Comparison of ENCODE assay signal across 1 cellular context in the genomic region with DNA sequence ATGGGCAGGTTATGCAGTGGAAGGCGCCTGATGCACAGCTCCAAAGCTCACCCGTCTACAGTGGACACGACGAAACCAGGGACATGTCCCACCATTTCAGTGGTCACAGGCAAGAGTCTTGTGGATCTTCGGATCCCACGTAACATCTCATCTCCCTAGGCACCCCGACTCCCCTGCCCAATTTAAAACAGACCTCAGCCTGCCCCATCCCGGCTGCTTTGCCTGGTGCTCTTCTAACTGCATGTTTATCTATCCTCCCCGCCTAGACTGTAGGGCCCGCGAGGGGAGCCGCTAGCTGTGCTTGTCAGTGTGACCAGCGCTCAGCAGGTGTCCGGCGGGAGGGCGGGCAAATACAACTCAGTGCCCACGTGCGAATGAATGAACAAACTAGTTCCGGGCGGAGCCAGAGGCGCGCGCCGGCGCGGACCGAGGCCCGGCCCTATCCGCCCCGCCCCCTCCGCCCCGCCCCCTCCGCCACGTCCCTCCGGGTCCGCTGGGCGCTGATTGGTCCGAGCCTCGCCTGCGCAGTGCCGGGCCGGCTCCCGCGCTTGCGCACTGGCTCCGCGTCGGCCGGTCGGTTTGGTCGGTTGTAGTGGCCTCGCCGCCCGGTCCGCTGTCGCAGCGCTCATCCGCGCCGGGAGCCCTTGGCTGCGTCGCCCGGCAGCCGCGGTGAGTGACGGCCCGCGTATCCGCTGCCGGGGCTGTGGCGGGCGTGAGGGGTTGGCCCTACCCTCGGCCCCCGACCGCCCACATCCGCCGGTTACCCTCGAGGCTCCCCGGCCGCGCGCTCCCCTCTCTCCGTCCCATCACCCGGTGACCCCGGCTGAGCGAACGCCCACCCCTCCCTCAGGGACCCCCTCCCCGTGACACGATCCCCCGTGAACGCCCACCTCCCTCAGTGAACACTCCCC.
TF ChIP-seq lines count a peak whose summit lies in the region.

No MANE protein-coding gene starts in this region.

TF ChIP-seq in WTC11, 78 proteins besides CTCF, POLR2A, EP300 and RAD21 (continued from another document and continues in another):
- TF ChIP-seq, protein P1, sequence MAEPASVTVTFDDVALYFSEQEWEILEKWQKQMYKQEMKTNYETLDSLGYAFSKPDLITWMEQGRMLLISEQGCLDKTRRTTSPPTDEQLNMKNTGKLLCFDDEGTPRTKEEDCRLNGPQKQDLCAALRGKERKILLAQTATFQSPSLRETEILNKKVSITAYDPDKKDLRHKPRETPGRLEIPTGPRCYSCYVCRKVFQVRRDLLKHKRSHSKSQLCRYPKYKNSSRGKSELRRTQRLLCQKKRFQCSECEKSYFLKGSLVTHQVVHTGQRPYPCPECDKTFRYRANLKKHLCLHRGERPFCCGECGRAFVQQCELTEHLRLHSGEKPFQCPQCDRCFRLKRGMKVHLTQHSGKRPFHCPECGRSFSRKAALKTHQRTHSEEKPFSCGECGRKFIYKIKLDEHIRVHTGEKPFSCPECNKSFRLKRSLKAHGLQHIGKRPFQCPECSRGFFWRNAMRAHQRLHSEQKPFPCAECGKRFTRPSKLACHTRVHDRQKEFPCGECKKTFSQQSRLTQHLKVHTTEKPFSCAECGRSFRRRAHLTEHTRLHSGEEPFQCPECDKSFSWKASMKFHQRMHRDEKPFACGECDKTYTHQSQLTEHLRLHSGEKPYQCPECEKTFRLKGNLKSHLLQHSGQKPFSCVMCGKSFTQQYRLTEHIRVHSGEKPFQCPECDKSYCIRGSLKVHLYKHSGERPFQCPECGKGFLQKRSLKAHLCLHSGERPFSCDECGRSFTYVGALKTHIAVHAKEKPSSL (CRISPR knock-in tag; conservative IDR thresholded peaks at IDR 0.05), result no peak
- TF ChIP-seq EMX1 (CRISPR knock-in tag; IDR thresholded peaks at IDR 0.05) (no peak), NFATC4 (CRISPR knock-in tag; IDR thresholded peaks at IDR 0.05) (no peak), SMAD3 (CRISPR knock-in tag; IDR thresholded peaks at IDR 0.05; ENCODE audit: borderline replicate concordance) (peak; percentile 52; the same call in 1 of the 2 replicates), TEAD4 (CRISPR knock-in tag; IDR thresholded peaks at IDR 0.05) (no peak), NR2C2 (CRISPR knock-in tag; IDR thresholded peaks at IDR 0.05) (no peak), ZNF232 (CRISPR knock-in tag; IDR thresholded peaks at IDR 0.05) (0 out of 2 replicates have a peak, but pooled peaks have one; percentile 52), ZNF121 (CRISPR knock-in tag; IDR thresholded peaks at IDR 0.05) (no peak), ELF4 (CRISPR knock-in tag; IDR thresholded peaks at IDR 0.05; ENCODE audit: low read depth) (0 out of 2 replicates have a peak, but pooled peaks have one; percentile 35), RELA (CRISPR knock-in tag; IDR thresholded peaks at IDR 0.05; ENCODE audit: borderline replicate concordance) (no peak), OVOL2 (CRISPR knock-in tag; IDR thresholded peaks at IDR 0.05; ENCODE audit: borderline replicate concordance) (no peak), SOX15 (CRISPR knock-in tag; IDR thresholded peaks at IDR 0.05) (no peak), ZNF263 (CRISPR knock-in tag; IDR thresholded peaks at IDR 0.05; ENCODE audit: low read depth) (no peak), FOXP1 (CRISPR knock-in tag; IDR thresholded peaks at IDR 0.05; ENCODE audit: borderline replicate concordance) (peak; percentile 46), JUN (CRISPR knock-in tag; IDR thresholded peaks at IDR 0.05) (no peak; the same call in 1 of the 2 replicates), JAZF1 (CRISPR knock-in tag; IDR thresholded peaks at IDR 0.05) (no peak), IRF2 (CRISPR knock-in tag; IDR thresholded peaks at IDR 0.05; ENCODE audit: borderline replicate concordance, low read depth) (no peak), ZNF219 (CRISPR knock-in tag; IDR thresholded peaks at IDR 0.05; ENCODE audit: borderline replicate concordance) (no peak), ETV6 (CRISPR knock-in tag; IDR thresholded peaks at IDR 0.05) (no peak), TEAD1 (CRISPR knock-in tag; IDR thresholded peaks at IDR 0.05) (0 out of 2 replicates have a peak, but pooled peaks have one; percentile 47), GTF2I (CRISPR knock-in tag; conservative IDR thresholded peaks at IDR 0.05) (no peak), FOXK1 (CRISPR knock-in tag; IDR thresholded peaks at IDR 0.05) (peak; percentile 65), TCF7 (CRISPR knock-in tag; IDR thresholded peaks at IDR 0.05; ENCODE audit: low read depth) (no peak), ZNF396 (CRISPR knock-in tag; IDR thresholded peaks at IDR 0.05; ENCODE audit: borderline replicate concordance) (no peak), CREB1 (CRISPR knock-in tag; IDR thresholded peaks at IDR 0.05) (no peak), GRHL2 (CRISPR knock-in tag; IDR thresholded peaks at IDR 0.05; ENCODE audit: insufficient replicate concordance, severe bottlenecking) (no peak), MYBL2 (CRISPR knock-in tag; IDR thresholded peaks at IDR 0.05) (0 out of 2 replicates have a peak, but pooled peaks have one; percentile 43)
- TF ChIP-seq, protein P2, sequence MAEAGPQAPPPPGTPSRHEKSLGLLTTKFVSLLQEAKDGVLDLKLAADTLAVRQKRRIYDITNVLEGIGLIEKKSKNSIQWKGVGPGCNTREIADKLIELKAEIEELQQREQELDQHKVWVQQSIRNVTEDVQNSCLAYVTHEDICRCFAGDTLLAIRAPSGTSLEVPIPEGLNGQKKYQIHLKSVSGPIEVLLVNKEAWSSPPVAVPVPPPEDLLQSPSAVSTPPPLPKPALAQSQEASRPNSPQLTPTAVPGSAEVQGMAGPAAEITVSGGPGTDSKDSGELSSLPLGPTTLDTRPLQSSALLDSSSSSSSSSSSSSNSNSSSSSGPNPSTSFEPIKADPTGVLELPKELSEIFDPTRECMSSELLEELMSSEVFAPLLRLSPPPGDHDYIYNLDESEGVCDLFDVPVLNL (CRISPR knock-in tag; IDR thresholded peaks at IDR 0.05; ENCODE audit: borderline replicate concordance, low read depth), result no peak
- TF ChIP-seq, protein P3, sequence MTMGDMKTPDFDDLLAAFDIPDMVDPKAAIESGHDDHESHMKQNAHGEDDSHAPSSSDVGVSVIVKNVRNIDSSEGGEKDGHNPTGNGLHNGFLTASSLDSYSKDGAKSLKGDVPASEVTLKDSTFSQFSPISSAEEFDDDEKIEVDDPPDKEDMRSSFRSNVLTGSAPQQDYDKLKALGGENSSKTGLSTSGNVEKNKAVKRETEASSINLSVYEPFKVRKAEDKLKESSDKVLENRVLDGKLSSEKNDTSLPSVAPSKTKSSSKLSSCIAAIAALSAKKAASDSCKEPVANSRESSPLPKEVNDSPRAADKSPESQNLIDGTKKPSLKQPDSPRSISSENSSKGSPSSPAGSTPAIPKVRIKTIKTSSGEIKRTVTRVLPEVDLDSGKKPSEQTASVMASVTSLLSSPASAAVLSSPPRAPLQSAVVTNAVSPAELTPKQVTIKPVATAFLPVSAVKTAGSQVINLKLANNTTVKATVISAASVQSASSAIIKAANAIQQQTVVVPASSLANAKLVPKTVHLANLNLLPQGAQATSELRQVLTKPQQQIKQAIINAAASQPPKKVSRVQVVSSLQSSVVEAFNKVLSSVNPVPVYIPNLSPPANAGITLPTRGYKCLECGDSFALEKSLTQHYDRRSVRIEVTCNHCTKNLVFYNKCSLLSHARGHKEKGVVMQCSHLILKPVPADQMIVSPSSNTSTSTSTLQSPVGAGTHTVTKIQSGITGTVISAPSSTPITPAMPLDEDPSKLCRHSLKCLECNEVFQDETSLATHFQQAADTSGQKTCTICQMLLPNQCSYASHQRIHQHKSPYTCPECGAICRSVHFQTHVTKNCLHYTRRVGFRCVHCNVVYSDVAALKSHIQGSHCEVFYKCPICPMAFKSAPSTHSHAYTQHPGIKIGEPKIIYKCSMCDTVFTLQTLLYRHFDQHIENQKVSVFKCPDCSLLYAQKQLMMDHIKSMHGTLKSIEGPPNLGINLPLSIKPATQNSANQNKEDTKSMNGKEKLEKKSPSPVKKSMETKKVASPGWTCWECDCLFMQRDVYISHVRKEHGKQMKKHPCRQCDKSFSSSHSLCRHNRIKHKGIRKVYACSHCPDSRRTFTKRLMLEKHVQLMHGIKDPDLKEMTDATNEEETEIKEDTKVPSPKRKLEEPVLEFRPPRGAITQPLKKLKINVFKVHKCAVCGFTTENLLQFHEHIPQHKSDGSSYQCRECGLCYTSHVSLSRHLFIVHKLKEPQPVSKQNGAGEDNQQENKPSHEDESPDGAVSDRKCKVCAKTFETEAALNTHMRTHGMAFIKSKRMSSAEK (CRISPR knock-in tag; IDR thresholded peaks at IDR 0.05; ENCODE audit: borderline replicate concordance), result no peak
- TF ChIP-seq, protein P4, sequence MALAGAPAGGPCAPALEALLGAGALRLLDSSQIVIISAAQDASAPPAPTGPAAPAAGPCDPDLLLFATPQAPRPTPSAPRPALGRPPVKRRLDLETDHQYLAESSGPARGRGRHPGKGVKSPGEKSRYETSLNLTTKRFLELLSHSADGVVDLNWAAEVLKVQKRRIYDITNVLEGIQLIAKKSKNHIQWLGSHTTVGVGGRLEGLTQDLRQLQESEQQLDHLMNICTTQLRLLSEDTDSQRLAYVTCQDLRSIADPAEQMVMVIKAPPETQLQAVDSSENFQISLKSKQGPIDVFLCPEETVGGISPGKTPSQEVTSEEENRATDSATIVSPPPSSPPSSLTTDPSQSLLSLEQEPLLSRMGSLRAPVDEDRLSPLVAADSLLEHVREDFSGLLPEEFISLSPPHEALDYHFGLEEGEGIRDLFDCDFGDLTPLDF (CRISPR knock-in tag; IDR thresholded peaks at IDR 0.05), result no peak
- TF ChIP-seq, protein P5, sequence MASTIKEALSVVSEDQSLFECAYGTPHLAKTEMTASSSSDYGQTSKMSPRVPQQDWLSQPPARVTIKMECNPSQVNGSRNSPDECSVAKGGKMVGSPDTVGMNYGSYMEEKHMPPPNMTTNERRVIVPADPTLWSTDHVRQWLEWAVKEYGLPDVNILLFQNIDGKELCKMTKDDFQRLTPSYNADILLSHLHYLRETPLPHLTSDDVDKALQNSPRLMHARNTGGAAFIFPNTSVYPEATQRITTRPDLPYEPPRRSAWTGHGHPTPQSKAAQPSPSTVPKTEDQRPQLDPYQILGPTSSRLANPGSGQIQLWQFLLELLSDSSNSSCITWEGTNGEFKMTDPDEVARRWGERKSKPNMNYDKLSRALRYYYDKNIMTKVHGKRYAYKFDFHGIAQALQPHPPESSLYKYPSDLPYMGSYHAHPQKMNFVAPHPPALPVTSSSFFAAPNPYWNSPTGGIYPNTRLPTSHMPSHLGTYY (CRISPR knock-in tag; IDR thresholded peaks at IDR 0.05), result no peak
- TF ChIP-seq, protein P6, sequence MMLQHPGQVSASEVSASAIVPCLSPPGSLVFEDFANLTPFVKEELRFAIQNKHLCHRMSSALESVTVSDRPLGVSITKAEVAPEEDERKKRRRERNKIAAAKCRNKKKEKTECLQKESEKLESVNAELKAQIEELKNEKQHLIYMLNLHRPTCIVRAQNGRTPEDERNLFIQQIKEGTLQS (CRISPR knock-in tag; conservative IDR thresholded peaks at IDR 0.05), result no peak
- TF ChIP-seq, protein P7, sequence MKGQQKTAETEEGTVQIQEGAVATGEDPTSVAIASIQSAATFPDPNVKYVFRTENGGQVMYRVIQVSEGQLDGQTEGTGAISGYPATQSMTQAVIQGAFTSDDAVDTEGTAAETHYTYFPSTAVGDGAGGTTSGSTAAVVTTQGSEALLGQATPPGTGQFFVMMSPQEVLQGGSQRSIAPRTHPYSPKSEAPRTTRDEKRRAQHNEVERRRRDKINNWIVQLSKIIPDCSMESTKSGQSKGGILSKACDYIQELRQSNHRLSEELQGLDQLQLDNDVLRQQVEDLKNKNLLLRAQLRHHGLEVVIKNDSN (CRISPR knock-in tag; IDR thresholded peaks at IDR 0.05), result peak; percentile 22; the same call in 1 of the 2 replicates
- TF ChIP-seq, protein P8, sequence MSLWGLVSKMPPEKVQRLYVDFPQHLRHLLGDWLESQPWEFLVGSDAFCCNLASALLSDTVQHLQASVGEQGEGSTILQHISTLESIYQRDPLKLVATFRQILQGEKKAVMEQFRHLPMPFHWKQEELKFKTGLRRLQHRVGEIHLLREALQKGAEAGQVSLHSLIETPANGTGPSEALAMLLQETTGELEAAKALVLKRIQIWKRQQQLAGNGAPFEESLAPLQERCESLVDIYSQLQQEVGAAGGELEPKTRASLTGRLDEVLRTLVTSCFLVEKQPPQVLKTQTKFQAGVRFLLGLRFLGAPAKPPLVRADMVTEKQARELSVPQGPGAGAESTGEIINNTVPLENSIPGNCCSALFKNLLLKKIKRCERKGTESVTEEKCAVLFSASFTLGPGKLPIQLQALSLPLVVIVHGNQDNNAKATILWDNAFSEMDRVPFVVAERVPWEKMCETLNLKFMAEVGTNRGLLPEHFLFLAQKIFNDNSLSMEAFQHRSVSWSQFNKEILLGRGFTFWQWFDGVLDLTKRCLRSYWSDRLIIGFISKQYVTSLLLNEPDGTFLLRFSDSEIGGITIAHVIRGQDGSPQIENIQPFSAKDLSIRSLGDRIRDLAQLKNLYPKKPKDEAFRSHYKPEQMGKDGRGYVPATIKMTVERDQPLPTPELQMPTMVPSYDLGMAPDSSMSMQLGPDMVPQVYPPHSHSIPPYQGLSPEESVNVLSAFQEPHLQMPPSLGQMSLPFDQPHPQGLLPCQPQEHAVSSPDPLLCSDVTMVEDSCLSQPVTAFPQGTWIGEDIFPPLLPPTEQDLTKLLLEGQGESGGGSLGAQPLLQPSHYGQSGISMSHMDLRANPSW (CRISPR knock-in tag; conservative IDR thresholded peaks at IDR 0.05; ENCODE audit: low read depth), result no peak
- TF ChIP-seq, protein P9, sequence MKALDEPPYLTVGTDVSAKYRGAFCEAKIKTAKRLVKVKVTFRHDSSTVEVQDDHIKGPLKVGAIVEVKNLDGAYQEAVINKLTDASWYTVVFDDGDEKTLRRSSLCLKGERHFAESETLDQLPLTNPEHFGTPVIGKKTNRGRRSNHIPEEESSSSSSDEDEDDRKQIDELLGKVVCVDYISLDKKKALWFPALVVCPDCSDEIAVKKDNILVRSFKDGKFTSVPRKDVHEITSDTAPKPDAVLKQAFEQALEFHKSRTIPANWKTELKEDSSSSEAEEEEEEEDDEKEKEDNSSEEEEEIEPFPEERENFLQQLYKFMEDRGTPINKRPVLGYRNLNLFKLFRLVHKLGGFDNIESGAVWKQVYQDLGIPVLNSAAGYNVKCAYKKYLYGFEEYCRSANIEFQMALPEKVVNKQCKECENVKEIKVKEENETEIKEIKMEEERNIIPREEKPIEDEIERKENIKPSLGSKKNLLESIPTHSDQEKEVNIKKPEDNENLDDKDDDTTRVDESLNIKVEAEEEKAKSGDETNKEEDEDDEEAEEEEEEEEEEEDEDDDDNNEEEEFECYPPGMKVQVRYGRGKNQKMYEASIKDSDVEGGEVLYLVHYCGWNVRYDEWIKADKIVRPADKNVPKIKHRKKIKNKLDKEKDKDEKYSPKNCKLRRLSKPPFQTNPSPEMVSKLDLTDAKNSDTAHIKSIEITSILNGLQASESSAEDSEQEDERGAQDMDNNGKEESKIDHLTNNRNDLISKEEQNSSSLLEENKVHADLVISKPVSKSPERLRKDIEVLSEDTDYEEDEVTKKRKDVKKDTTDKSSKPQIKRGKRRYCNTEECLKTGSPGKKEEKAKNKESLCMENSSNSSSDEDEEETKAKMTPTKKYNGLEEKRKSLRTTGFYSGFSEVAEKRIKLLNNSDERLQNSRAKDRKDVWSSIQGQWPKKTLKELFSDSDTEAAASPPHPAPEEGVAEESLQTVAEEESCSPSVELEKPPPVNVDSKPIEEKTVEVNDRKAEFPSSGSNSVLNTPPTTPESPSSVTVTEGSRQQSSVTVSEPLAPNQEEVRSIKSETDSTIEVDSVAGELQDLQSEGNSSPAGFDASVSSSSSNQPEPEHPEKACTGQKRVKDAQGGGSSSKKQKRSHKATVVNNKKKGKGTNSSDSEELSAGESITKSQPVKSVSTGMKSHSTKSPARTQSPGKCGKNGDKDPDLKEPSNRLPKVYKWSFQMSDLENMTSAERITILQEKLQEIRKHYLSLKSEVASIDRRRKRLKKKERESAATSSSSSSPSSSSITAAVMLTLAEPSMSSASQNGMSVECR (CRISPR knock-in tag; IDR thresholded peaks at IDR 0.05; ENCODE audit: borderline replicate concordance), result no peak
